ENCODE assay signal across 20 cellular contexts in the genomic region with DNA sequence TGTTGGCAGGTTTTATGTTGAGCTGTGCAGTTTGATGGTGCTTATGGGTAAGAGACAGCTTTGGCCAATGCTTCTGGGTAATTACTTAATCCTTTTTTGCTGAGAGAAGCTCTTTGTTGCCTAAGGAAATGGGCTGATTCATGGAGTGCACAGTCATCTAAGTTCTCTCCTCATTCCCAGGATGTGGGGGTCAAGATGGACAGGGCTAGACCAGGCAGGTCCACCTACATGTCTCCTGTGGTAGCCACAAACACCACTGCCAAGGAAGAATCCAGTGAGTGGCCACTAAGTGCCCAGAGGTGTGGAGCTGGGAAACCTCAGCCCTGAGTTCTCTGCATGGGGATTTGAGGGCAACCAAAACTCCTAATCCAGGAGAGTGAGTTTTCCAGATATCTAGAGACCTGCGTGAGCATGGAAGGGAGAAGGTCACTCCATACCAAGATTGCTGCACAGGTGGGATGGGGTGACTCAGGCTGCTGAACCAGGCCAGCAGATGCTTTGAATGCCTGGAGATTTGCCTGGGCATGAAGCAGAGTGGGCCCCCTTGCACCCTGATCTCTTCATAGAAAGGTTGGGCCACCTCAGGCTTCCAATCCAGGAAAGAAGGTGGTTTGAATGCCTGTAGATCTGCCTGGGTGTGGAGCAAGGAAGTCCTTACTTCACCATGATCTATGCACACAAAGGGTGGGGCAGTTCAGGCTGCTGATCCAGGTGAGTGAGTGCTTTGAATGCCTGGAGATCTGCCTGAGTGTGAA.
DNase-seq lines count a peak whose midpoint lies in the region; ATAC-seq and TF ChIP-seq lines count a peak whose summit lies in the region.
"Had no signal": no experiment of that assay in that cellular context is flagged by ENCODE, and none has a peak within 500 bp of the region (broad histone marks: within the 10 kb centered on the region; RNA-seq: fewer than 3 reads in every experiment).

No MANE protein-coding gene starts in this region.

- TF ChIP-seq CTCF in RWPE2 (IDR thresholded peaks at IDR 0.05; ENCODE audit: poor library complexity, severe bottlenecking) = no peak

- no peak overlapping the region for H3K4me2 ChIP-seq in GM23248 (ENCODE audit: unreplicated experiment)
- H3K4me2 ChIP-seq: GM23338 had no signal

- H3K27ac ChIP-seq in RWPE2 (ENCODE audit: poor library complexity, severe bottlenecking) (peak overlapping the region; percentile 50), epithelial cell of prostate (peak overlapping the region; percentile 66), GM23248 (no peak overlapping the region)

- in situ Hi-C loops in GM23248 (cut with MboI) = no loop called here

- H3K79me2 ChIP-seq in GM23248 (ENCODE audit: insufficient read depth) = no peaks in the 10 kb centered on the region

- H3K36me3 ChIP-seq in RWPE2 (ENCODE audit: low read depth) (no peaks in the 10 kb centered on the region), GM23248 (ENCODE audit: low read depth) (no peaks in the 10 kb centered on the region)
- H3K36me3 ChIP-seq: BE2C had no signal

- H3K4me3 ChIP-seq in RWPE2 (ENCODE audit: severe bottlenecking) (no peak overlapping the region), GM23248 (no peak overlapping the region)
- H3K4me3 ChIP-seq: GM23338 had no signal

- ATAC-seq in RWPE2 (ENCODE audit: low read depth) = peak; percentile 40
- no peak for ATAC-seq in GM18502 (IDR thresholded peaks at IDR 0.05; ENCODE audit: poor library complexity, unreplicated experiment)
- ATAC-seq: GM23338, HCT116, HepG2 had no signal

- peak; percentile 52 for DNase-seq in HT1080 (ENCODE audit: low read depth)
- peak; percentile 37 for DNase-seq in RWPE2 (ENCODE audit: low spot score)
- peak; percentile 24 for DNase-seq in epithelial cell of prostate (ENCODE audit: low read depth, low spot score)
- DNase-seq in NCI-H524 (lab: John Stamatoyannopoulos, UW) = no peak
- no peak for DNase-seq in GM23248
- DNase-seq: ACHN; BE2C; C1 segment of cervical spinal cord; CD4-positive, CD25-positive, alpha-beta regulatory T cell; CD8-positive, alpha-beta memory T cell; COR-L47; DMS 273 treated with DMSO at 0.1 percent for 48 hours; DMS53; DND-41; EL; HFFc6 had no signal

- no peaks in the 10 kb centered on the region for H3K27me3 ChIP-seq in RWPE2 (ENCODE audit: insufficient read depth, poor library complexity, severe bottlenecking)
- no peaks in the 10 kb centered on the region for H3K27me3 ChIP-seq in GM23248 (replicated peaks; ENCODE audit: insufficient read depth)
- H3K27me3 ChIP-seq: BE2C had no signal

- H4K20me1 ChIP-seq in GM23248 (ENCODE audit: insufficient read depth) = no peaks in the 10 kb centered on the region

- H3K4me1 ChIP-seq in RWPE2 (ENCODE audit: insufficient read depth, poor library complexity, severe bottlenecking) = no peaks in the 10 kb centered on the region
- no peaks in the 10 kb centered on the region for H3K4me1 ChIP-seq in GM23248 (ENCODE audit: insufficient read depth)
- H3K4me1 ChIP-seq: BE2C had no signal

- no peaks in the 10 kb centered on the region for H3K9me2 ChIP-seq in GM23248 (ENCODE audit: insufficient read depth)

- H3K9me3 ChIP-seq in RWPE2 (ENCODE audit: severe bottlenecking) (no peaks in the 10 kb centered on the region), GM23248 (ENCODE audit: low read depth) (no peaks in the 10 kb centered on the region)
- H3K9me3 ChIP-seq: BE2C had no signal

- no peaks in the 10 kb centered on the region for H3F3A ChIP-seq in GM23248 (ENCODE audit: insufficient read depth)

- no peak overlapping the region for H3K9ac ChIP-seq in GM23248

- no peak overlapping the region for H2AFZ ChIP-seq in GM23248
- H2AFZ ChIP-seq: GM23338 had no signal

- 20 to 21% methylated on average over 1 of the region's 1 CpG for WGBS in GM23248 (ENCODE audit: low coverage in 1 of 2, low lambda C conversion rate in 2 of 2, missing lambda C conversion rate in 2 of 2), 2 experiments

Comparison
In these comparisons a context has a peak if more than half of its experiments do, and no peak if none do; other contexts are left out.
1. DNase-seq: peak in HT1080 (single experiment), RWPE2 (single experiment) and epithelial cell of prostate (single experiment); none in NCI-H524 (0 of 2) and GM23248 (single experiment).